Comparison of ENCODE assay signal across 35 cellular contexts in genomic region chr12:23463172-23463571, GRCh38.
"Had no signal": no experiment of that assay in that cellular context is flagged by ENCODE, and none has a peak within 500 bp of the region (broad histone marks: within the 10 kb centered on the region; RNA-seq: fewer than 3 reads in every experiment).

No MANE protein-coding gene starts in this region.

- H3K27me3 ChIP-seq: MG63 had no signal

- DNase-seq: Kasumi-1, MG63, MM.1S, NCI-H1048, NCI-H1092, NCI-H1092 treated with DMSO at 0.1 percent for 48 hours, NCI-H1105, NCI-H1105 treated with DMSO at 0.1 percent for 48 hours, NCI-H1417, NCI-H1417 treated with DMSO at 0.1 percent for 48 hours, NCI-H1436, NCI-H1436 treated with DMSO at 0.1 percent for 48 hours, NCI-H146, NCI-H1694, NCI-H1694 treated with DMSO at 0.1 percent for 48 hours, NCI-H187, NCI-H187 treated with DMSO at 0.1 percent for 48 hours, NCI-H1930, NCI-H2029, NCI-H2029 treated with DMSO at 0.1 percent for 48 hours, NCI-H2081, NCI-H2081 treated with DMSO at 0.1 percent for 48 hours, NCI-H2107, NCI-H2171, NCI-H2171 treated with DMSO at 0.1 percent for 48 hours, NCI-H2227 treated with DMSO at 0.1 percent for 48 hours, NCI-H226, NCI-H345, NCI-H446, NCI-H446 treated with DMSO at 0.1 percent for 48 hours, NCI-H510A, NCI-H510A treated with DMSO at 0.1 percent for 48 hours, NCI-H524, NCI-H524 treated with DMSO at 0.1 percent for 48 hours, NCI-H526 had no signal

- H3K36me3 ChIP-seq: MG63 had no signal

- H3K4me3 ChIP-seq: MG63 had no signal

- H3K9me3 ChIP-seq: MG63 had no signal
